In genomic region chr19:11435833-11436313, GRCh38 we compare ENCODE assay signal across 8 cellular contexts. TPM values are rescaled to one million over a fixed set of nuclear protein-coding genes. Genes with fewer than 3 reads are reported as not detected.
A peak's percentile ranks its signal among the peaks of the same experiment; 100 is the strongest.
DNase-seq lines count a peak whose midpoint lies in the region; ATAC-seq and TF ChIP-seq lines count a peak whose summit lies in the region.

No MANE protein-coding gene starts in this region.

- H3K36me3 ChIP-seq in BLaER1 treated with 17β-estradiol and CSF1 and Interleukin-3, amounts not matched to agents 10 nM and 100 nM: peaks cover 37 to 49% (median 45%) of the 10 kb centered on the region in 11 experiments
- H3K36me3 ChIP-seq in subcutaneous abdominal adipose tissue (ENCODE audit: control insufficient read depth in 5 of 5, insufficient read depth in 5 of 5, low read length in 5 of 5): peaks cover 0 to 31% (median 19%) of the 10 kb centered on the region in 5 donors

- H3K4me1 Mint-ChIP-seq in activated naive CD8-positive, alpha-beta T cell treated with anti-CD3 and anti-CD28 coated beads, Interleukin-2, amount 10 ng/mL, durations not matched to agents 7 days and 5 days: peaks cover 12% of the 10 kb centered on the region

- H4K20me1 ChIP-seq in BLaER1 treated with 17β-estradiol and CSF1 and Interleukin-3, amounts not matched to agents 10 nM and 100 nM: peaks cover 0 to 6% (median 2%) of the 10 kb centered on the region in 11 experiments; a peak in 13 of 22 replicates

- peaks cover 27 to 48% (median 35%) of the 10 kb centered on the region in 10 experiments for H3K4me1 ChIP-seq in BLaER1 treated with 17β-estradiol and CSF1 and Interleukin-3, amounts not matched to agents 10 nM and 100 nM
- H3K4me1 ChIP-seq in subcutaneous abdominal adipose tissue (ENCODE audit: control insufficient read depth in 5 of 5, insufficient read depth in 5 of 5, low read length in 5 of 5): peaks cover 8 to 20% (median 18%) of the 10 kb centered on the region in 5 donors

- peak overlapping the region; percentile 66 to 95 (median 86) for H3K4me3 ChIP-seq in BLaER1 treated with 17β-estradiol and CSF1 and Interleukin-3, amounts not matched to agents 10 nM and 100 nM
- H3K4me3 ChIP-seq in HL-60 (replicated peaks; ENCODE audit: insufficient read depth, low read length): peak overlapping the region; percentile 85
- H3K4me3 ChIP-seq in subcutaneous abdominal adipose tissue (ENCODE audit: low read depth in 1 of 5, low read length in 5 of 5): peak overlapping the region; percentile 80 to 99 (median 96)

- H3K9me3 Mint-ChIP-seq in activated naive CD8-positive, alpha-beta T cell treated with anti-CD3 and anti-CD28 coated beads, Interleukin-2, amount 10 ng/mL, durations not matched to agents 7 days and 5 days: no peaks in the 10 kb centered on the region

- peak in 1 of 2 experiments; percentile 15 for DNase-seq in HL-60 (ENCODE audit: low read depth in 1 of 2, low spot score in 1 of 2)
- DNase-seq in activated naive CD8-positive, alpha-beta T cell treated with anti-CD3 and anti-CD28 coated beads, Interleukin-2, amount 10 ng/mL, durations not matched to agents 7 days and 5 days: no peak
- peak; percentile 52 for DNase-seq in iris pigment epithelial cell (ENCODE audit: low read depth)
- DNase-seq in omental fat pad (ENCODE audit: low spot score): no peak

- peak overlapping the region; percentile 96 for H3K27ac Mint-ChIP-seq in activated naive CD8-positive, alpha-beta T cell treated with anti-CD3 and anti-CD28 coated beads, Interleukin-2, amount 10 ng/mL, durations not matched to agents 7 days and 5 days

- peak overlapping the region; percentile 29 to 87 (median 82); a peak in 21 of 22 replicates for H3K27ac ChIP-seq in BLaER1 treated with 17β-estradiol and CSF1 and Interleukin-3, amounts not matched to agents 10 nM and 100 nM
- H3K27ac ChIP-seq in HL-60 (replicated peaks) (peak overlapping the region; percentile 87), subcutaneous abdominal adipose tissue (ENCODE audit: low read depth, low read length) (peak overlapping the region; percentile 70)

- peak overlapping the region; percentile 93 to 100 (median 96) for H3K4me2 ChIP-seq in BLaER1 treated with 17β-estradiol and CSF1 and Interleukin-3, amounts not matched to agents 10 nM and 100 nM

- H3K27me3 ChIP-seq in BLaER1 treated with 17β-estradiol and CSF1 and Interleukin-3, amounts not matched to agents 10 nM and 100 nM: peaks cover 0 to under 1% (median 0%) of the 10 kb centered on the region in 11 experiments; a peak in 1 of 22 replicates
- H3K27me3 ChIP-seq in HL-60 (ENCODE audit: insufficient read depth, poor library complexity, severe bottlenecking): no peaks in the 10 kb centered on the region
- H3K27me3 ChIP-seq in subcutaneous abdominal adipose tissue (ENCODE audit: control insufficient read depth in 5 of 5, insufficient read depth in 4 of 5, low read length in 5 of 5): no peaks in the 10 kb centered on the region

- peak overlapping the region; percentile 74 to 90 (median 84) for H3K9ac ChIP-seq in BLaER1 treated with 17β-estradiol and CSF1 and Interleukin-3, amounts not matched to agents 10 nM and 100 nM
- peak overlapping the region; percentile 66 to 90 (median 87) for H3K9ac ChIP-seq in subcutaneous abdominal adipose tissue (ENCODE audit: low read length in 5 of 5)

- no peak for ATAC-seq in activated naive CD8-positive, alpha-beta T cell treated with anti-CD3 and anti-CD28 coated beads, Interleukin-2, amount 10 ng/mL, durations not matched to agents 7 days and 5 days (ENCODE audit: low read depth)
- ATAC-seq in HG02981 (IDR thresholded peaks at IDR 0.05; ENCODE audit: unreplicated experiment) (no peak), GM18868 (IDR thresholded peaks at IDR 0.05; ENCODE audit: unreplicated experiment) (no peak), omental fat pad (ENCODE audit: low FRiP score) (no peak)

- H3K9me3 ChIP-seq in BLaER1 treated with 17β-estradiol and CSF1 and Interleukin-3, amounts not matched to agents 10 nM and 100 nM (replicated peaks in 1 of 11): no peaks in the 10 kb centered on the region
- no peaks in the 10 kb centered on the region for H3K9me3 ChIP-seq in subcutaneous abdominal adipose tissue (ENCODE audit: control insufficient read depth in 5 of 5, low read length in 5 of 5)

- no peak for TF ChIP-seq CTCF in HL-60 (IDR thresholded peaks at IDR 0.05; ENCODE audit: insufficient read depth, low read length)
- TF ChIP-seq CTCF in omental fat pad (IDR thresholded peaks at IDR 0.05): no peak

- peaks cover 15% of the 10 kb centered on the region for H3K36me3 Mint-ChIP-seq in activated naive CD8-positive, alpha-beta T cell treated with anti-CD3 and anti-CD28 coated beads, Interleukin-2, amount 10 ng/mL, durations not matched to agents 7 days and 5 days

- peak overlapping the region; percentile 99 for H3K4me3 Mint-ChIP-seq in activated naive CD8-positive, alpha-beta T cell treated with anti-CD3 and anti-CD28 coated beads, Interleukin-2, amount 10 ng/mL, durations not matched to agents 7 days and 5 days

- POLR2A ChIA-PET in activated naive CD8-positive, alpha-beta T cell treated with anti-CD3 and anti-CD28 coated beads, Interleukin-2, amount 10 ng/mL, durations not matched to agents 7 days and 5 days (lab: Charles Lee): interaction anchor here (1.0 to 4.1 kb wide), 5 partner anchors 10 to 61 kb away, joined by 3 to 17 read pairs (median 6); partner anchors contain the start of gene SWSAP1

- no peaks in the 10 kb centered on the region for H3K27me3 Mint-ChIP-seq in activated naive CD8-positive, alpha-beta T cell treated with anti-CD3 and anti-CD28 coated beads, Interleukin-2, amount 10 ng/mL, durations not matched to agents 7 days and 5 days

RNA-seq across cellular contexts. Expression of gene PRKCSH, which starts 0.4 kb away (rescaled TPM):
- total RNA-seq in activated naive CD8-positive, alpha-beta T cell treated with anti-CD3 and anti-CD28 coated beads, Interleukin-2, amount 10 ng/mL, durations not matched to agents 7 days and 5 days: 100 to 1,000 TPM; 297 to 310 TPM
- 100 to 1,000 TPM in 1 of 4 donors, 10 to 100 TPM in 3; 65.6 to 101 (median 87.6) TPM for total RNA-seq in omental fat pad

RNA-seq across cellular contexts. Expression of gene ODAD3, which starts 1.0 kb away (rescaled TPM):
- not detected for total RNA-seq in activated naive CD8-positive, alpha-beta T cell treated with anti-CD3 and anti-CD28 coated beads, Interleukin-2, amount 10 ng/mL, durations not matched to agents 7 days and 5 days
- total RNA-seq in omental fat pad: under 1 TPM in 1 of 4 donors, not detected in 3; 0.46 TPM

RNA-seq across cellular contexts. Expression of gene RGL3, which starts 16.8 kb away (rescaled TPM):
- total RNA-seq in activated naive CD8-positive, alpha-beta T cell treated with anti-CD3 and anti-CD28 coated beads, Interleukin-2, amount 10 ng/mL, durations not matched to agents 7 days and 5 days: not detected
- 10 to 100 TPM in 1 of 4 donors, 1 to 10 TPM in 3; 5.9 to 22.9 (median 7.3) TPM for total RNA-seq in omental fat pad

RNA-seq across cellular contexts. Expression of gene ELAVL3, which starts 45.0 kb away (rescaled TPM):
- not detected for total RNA-seq in activated naive CD8-positive, alpha-beta T cell treated with anti-CD3 and anti-CD28 coated beads, Interleukin-2, amount 10 ng/mL, durations not matched to agents 7 days and 5 days
- not detected for total RNA-seq in omental fat pad

RNA-seq across cellular contexts. Expression of gene EPOR, which starts 51.8 kb away (rescaled TPM):
- 1 to 10 TPM; 8.3 to 8.8 TPM for total RNA-seq in activated naive CD8-positive, alpha-beta T cell treated with anti-CD3 and anti-CD28 coated beads, Interleukin-2, amount 10 ng/mL, durations not matched to agents 7 days and 5 days
- total RNA-seq in omental fat pad: 10 to 100 TPM in 1 of 4 donors, 1 to 10 TPM in 3; 3.8 to 13.7 (median 6.3) TPM

Comparison
In these comparisons a context has a peak if more than half of its experiments do, and no peak if none do; other contexts are left out.
1. RNA of gene RGL3, which starts 16.8 kb away (total RNA-seq): 5.9 to 22.9 TPM in omental fat pad; not detected in activated naive CD8-positive, alpha-beta T cell treated with anti-CD3 and anti-CD28 coated beads, Interleukin-2, amount 10 ng/mL, durations not matched to agents 7 days and 5 days; every median in the first group is over 4 times any median in the second.
2. Peak in every context shown above with its lines, with median percentiles within 50 percentile points of each other: H3K27ac ChIP-seq and H3K4me3 ChIP-seq.